12 cellular contexts compared by ENCODE assay signal in genomic region chr2:112243233-112243632, GRCh38. TPM values are rescaled to one million over a fixed set of nuclear protein-coding genes. Genes with fewer than 3 reads are reported as not detected.
DNase-seq lines count a peak whose midpoint lies in the region; ATAC-seq, FAIRE-seq and TF ChIP-seq lines count a peak whose summit lies in the region.
"Had no signal": no experiment of that assay in that cellular context is flagged by ENCODE, and none has a peak within 500 bp of the region (broad histone marks: within the 10 kb centered on the region; RNA-seq: fewer than 3 reads in every experiment).

No MANE protein-coding gene starts in this region.

- FAIRE-seq in bronchial epithelial cell (lab: Jason Lieb, UNC), result no peak

- H3K27me3 Mint-ChIP-seq in activated naive CD4-positive, alpha-beta T cell treated with anti-CD3 and anti-CD28 coated beads, Interleukin-2, amount 50 U/mL, for 24 hours, result no peaks in the 10 kb centered on the region
- no peaks in the 10 kb centered on the region for H3K27me3 Mint-ChIP-seq in activated naive CD4-positive, alpha-beta T cell treated with anti-CD3 and anti-CD28 coated beads, Interleukin-2, amount 10 ng/mL, durations not matched to agents 7 days and 5 days
- H3K27me3 Mint-ChIP-seq in T-cell (no peaks in the 10 kb centered on the region), WTC11 (ENCODE audit: low read depth) (no peaks in the 10 kb centered on the region)
- no peaks in the 10 kb centered on the region for H3K27me3 Mint-ChIP-seq in naive thymus-derived CD4-positive, alpha-beta T cell

- no peak for DNase-seq in activated naive CD4-positive, alpha-beta T cell treated with anti-CD3 and anti-CD28 coated beads, Interleukin-2, amount 10 ng/mL, durations not matched to agents 7 days and 5 days
- DNase-seq in T-cell (no peak), bronchial epithelial cell (ENCODE audit: low read depth) (peak; percentile 37), WTC11 (ENCODE audit: low spot score) (no peak), spleen (no peak), pons (ENCODE audit: low spot score) (no peak)
- DNase-seq in naive thymus-derived CD4-positive, alpha-beta T cell, result no peak
- DNase-seq: 8988T, AML-193 had no signal

- intact Hi-C loops in naive thymus-derived CD4-positive, alpha-beta T cell (cut with micrococcal nuclease), result loop anchor here in 1 of 2 donors (5.0 kb wide), 1 partner anchor 36 kb away; no protein-coding TSS in a partner anchor
- intact Hi-C loops in spleen (cut with DNase I; ENCODE audit: low total_unique reads), result no loop called here

- CTCF ChIA-PET in activated naive CD4-positive, alpha-beta T cell treated with anti-CD3 and anti-CD28 coated beads, Interleukin-2, amount 10 ng/mL, durations not matched to agents 7 days and 5 days (lab: Charles Lee), result interaction anchor here (1.1 to 1.8 kb wide), 3 partner anchors 16 to 122 kb away, joined by 3 to 5 read pairs (median 3); no protein-coding TSS in a partner anchor
- CTCF ChIA-PET in T-cell (lab: Charles Lee) (interaction anchor here (1.1 to 1.9 kb wide), 2 partner anchors 16 to 77 kb away, joined by 3 to 6 read pairs; no protein-coding TSS in a partner anchor), WTC11 (lab: Charles Lee) (no interaction called here)
- CTCF ChIA-PET in naive thymus-derived CD4-positive, alpha-beta T cell (lab: Charles Lee), result interaction anchor here (0.6 kb wide), 1 partner anchor 117 kb away, joined by 5 read pairs; no protein-coding TSS in a partner anchor

- H3K4me3 Mint-ChIP-seq in activated naive CD4-positive, alpha-beta T cell treated with anti-CD3 and anti-CD28 coated beads, Interleukin-2, amount 50 U/mL, for 24 hours, result peak overlapping the region; percentile 36
- no peak overlapping the region for H3K4me3 Mint-ChIP-seq in activated naive CD4-positive, alpha-beta T cell treated with anti-CD3 and anti-CD28 coated beads, Interleukin-2, amount 10 ng/mL, durations not matched to agents 7 days and 5 days
- peak overlapping the region in 1 of 3 donors; percentile 4 for H3K4me3 Mint-ChIP-seq in T-cell
- peak overlapping the region in 4 of 10 donors; percentile 37 to 76 (median 61) for H3K4me3 Mint-ChIP-seq in naive thymus-derived CD4-positive, alpha-beta T cell
- no peak overlapping the region for H3K4me3 Mint-ChIP-seq in WTC11

- H3K27ac ChIP-seq in naive thymus-derived CD4-positive, alpha-beta T cell (ENCODE audit: low read depth, low read length), result no peak overlapping the region
- no peak overlapping the region for H3K27ac ChIP-seq in spleen
- H3K27ac ChIP-seq: BLaER1 had no signal

- H3K9me3 ChIP-seq in naive thymus-derived CD4-positive, alpha-beta T cell (ENCODE audit: control insufficient read depth in 2 of 3, low read length in 3 of 3), result no peaks in the 10 kb centered on the region
- H3K9me3 ChIP-seq in spleen, result no peaks in the 10 kb centered on the region

- H3K4me3 ChIP-seq in bronchial epithelial cell (ENCODE audit: low read depth, low read length) (no peak overlapping the region), spleen (no peak overlapping the region)
- H3K4me3 ChIP-seq in naive thymus-derived CD4-positive, alpha-beta T cell (ENCODE audit: low read length), result no peak overlapping the region
- H3K4me3 ChIP-seq: BLaER1 had no signal

- ATAC-seq in T-cell (replicated peaks in 1 of 4) (peak in 1 of 4 experiments; percentile 41), WTC11 (no peak)
- ATAC-seq in naive thymus-derived CD4-positive, alpha-beta T cell, result no peak
- ATAC-seq: HCT116 had no signal

- peak overlapping the region; percentile 47 for H3K27ac Mint-ChIP-seq in activated naive CD4-positive, alpha-beta T cell treated with anti-CD3 and anti-CD28 coated beads, Interleukin-2, amount 50 U/mL, for 24 hours
- H3K27ac Mint-ChIP-seq in activated naive CD4-positive, alpha-beta T cell treated with anti-CD3 and anti-CD28 coated beads, Interleukin-2, amount 10 ng/mL, durations not matched to agents 7 days and 5 days, result no peak overlapping the region
- H3K27ac Mint-ChIP-seq in T-cell (peak overlapping the region; percentile 76 to 78), WTC11 (no peak overlapping the region)
- H3K27ac Mint-ChIP-seq in naive thymus-derived CD4-positive, alpha-beta T cell, result peak overlapping the region in 8 of 9 donors; percentile 59 to 85 (median 74)

- H3K9me3 Mint-ChIP-seq in activated naive CD4-positive, alpha-beta T cell treated with anti-CD3 and anti-CD28 coated beads, Interleukin-2, amount 50 U/mL, for 24 hours, result peaks cover 5% of the 10 kb centered on the region
- H3K9me3 Mint-ChIP-seq in activated naive CD4-positive, alpha-beta T cell treated with anti-CD3 and anti-CD28 coated beads, Interleukin-2, amount 10 ng/mL, durations not matched to agents 7 days and 5 days, result no peaks in the 10 kb centered on the region
- H3K9me3 Mint-ChIP-seq in T-cell (no peaks in the 10 kb centered on the region), WTC11 (no peaks in the 10 kb centered on the region)
- no peaks in the 10 kb centered on the region for H3K9me3 Mint-ChIP-seq in naive thymus-derived CD4-positive, alpha-beta T cell

- peaks cover 0 to 23% of the 10 kb centered on the region in 2 donors for H3K4me1 ChIP-seq in naive thymus-derived CD4-positive, alpha-beta T cell (ENCODE audit: control insufficient read depth in 2 of 2, insufficient read depth in 2 of 2, low read length in 2 of 2)
- peaks cover 0 to 3% (median 0%) of the 10 kb centered on the region in 6 donors for H3K4me1 ChIP-seq in spleen
- H3K4me1 ChIP-seq: BLaER1 had no signal

- POLR2A ChIA-PET in T-cell (lab: Charles Lee), result no interaction called here
- POLR2A ChIA-PET in naive thymus-derived CD4-positive, alpha-beta T cell (lab: Charles Lee), result interaction anchor here (1.2 to 1.9 kb wide), 4 partner anchors 11 to 60 kb away, joined by 3 to 12 read pairs (median 5); partner anchors contain the start of gene ZC3H8
- POLR2A ChIA-PET in WTC11 (lab: Charles Lee), result no interaction called here

- H3K27me3 ChIP-seq in bronchial epithelial cell (ENCODE audit: control insufficient read depth, insufficient read depth, low read length) (no peaks in the 10 kb centered on the region), spleen (replicated peaks in 1 of 7) (no peaks in the 10 kb centered on the region)
- H3K27me3 ChIP-seq in naive thymus-derived CD4-positive, alpha-beta T cell (ENCODE audit: control insufficient read depth in 2 of 2, insufficient read depth in 2 of 2, low read length in 2 of 2), result no peaks in the 10 kb centered on the region
- H3K27me3 ChIP-seq: BLaER1 had no signal

- H3K4me1 Mint-ChIP-seq in activated naive CD4-positive, alpha-beta T cell treated with anti-CD3 and anti-CD28 coated beads, Interleukin-2, amount 50 U/mL, for 24 hours, result peaks cover 62% of the 10 kb centered on the region
- H3K4me1 Mint-ChIP-seq in activated naive CD4-positive, alpha-beta T cell treated with anti-CD3 and anti-CD28 coated beads, Interleukin-2, amount 10 ng/mL, durations not matched to agents 7 days and 5 days, result peaks cover 13% of the 10 kb centered on the region
- H3K4me1 Mint-ChIP-seq in T-cell, result peaks cover 35 to 42% (median 41%) of the 10 kb centered on the region in 3 donors
- peaks cover 13 to 59% (median 53%) of the 10 kb centered on the region in 7 donors for H3K4me1 Mint-ChIP-seq in naive thymus-derived CD4-positive, alpha-beta T cell
- H3K4me1 Mint-ChIP-seq in WTC11, result no peaks in the 10 kb centered on the region

- TF ChIP-seq CTCF in bronchial epithelial cell (IDR thresholded peaks at IDR 0.05; ENCODE audit: insufficient read depth, low read length, severe bottlenecking) (no peak), WTC11 (IDR thresholded peaks at IDR 0.05) (no peak), spleen (IDR thresholded peaks at IDR 0.05 in 8 of 11, conservative IDR thresholded peaks at IDR 0.05 in 3 of 11) (no peak)

- H3K36me3 ChIP-seq in bronchial epithelial cell (ENCODE audit: control insufficient read depth, insufficient read depth, low read length) (peaks cover 2% of the 10 kb centered on the region), spleen (peaks cover 0 to 66% (median 25%) of the 10 kb centered on the region in 6 donors)
- peaks cover 0 to 18% (median 0%) of the 10 kb centered on the region in 3 experiments for H3K36me3 ChIP-seq in naive thymus-derived CD4-positive, alpha-beta T cell (ENCODE audit: control insufficient read depth in 2 of 3, insufficient read depth in 3 of 3, low read length in 3 of 3)

- 92 to 95% (median 93%) methylated on average over 4 of the region's 4 CpGs for WGBS in spleen, 5 donors

- TF ChIP-seq POLR2A in spleen (IDR thresholded peaks at IDR 0.05), result no peak

- peaks cover 29% of the 10 kb centered on the region for H3K36me3 Mint-ChIP-seq in activated naive CD4-positive, alpha-beta T cell treated with anti-CD3 and anti-CD28 coated beads, Interleukin-2, amount 50 U/mL, for 24 hours
- peaks cover 46% of the 10 kb centered on the region for H3K36me3 Mint-ChIP-seq in activated naive CD4-positive, alpha-beta T cell treated with anti-CD3 and anti-CD28 coated beads, Interleukin-2, amount 10 ng/mL, durations not matched to agents 7 days and 5 days
- H3K36me3 Mint-ChIP-seq in T-cell, result peaks cover 33% of the 10 kb centered on the region
- H3K36me3 Mint-ChIP-seq in naive thymus-derived CD4-positive, alpha-beta T cell, result peaks cover 5 to 39% (median 30%) of the 10 kb centered on the region in 5 donors
- H3K36me3 Mint-ChIP-seq in WTC11, result peaks cover 7% of the 10 kb centered on the region

TF ChIP-seq in WTC11, 78 proteins besides CTCF, POLR2A, EP300 and RAD21 (continues in another document):
- TF ChIP-seq KAT7 (CRISPR knock-in tag; IDR thresholded peaks at IDR 0.05; ENCODE audit: borderline replicate concordance) (no peak), MYBL2 (CRISPR knock-in tag; IDR thresholded peaks at IDR 0.05) (no peak), MXD4 (CRISPR knock-in tag; IDR thresholded peaks at IDR 0.05; ENCODE audit: borderline replicate concordance) (no peak), NR3C1 (CRISPR knock-in tag; conservative IDR thresholded peaks at IDR 0.05; ENCODE audit: low read depth) (no peak), ZNF416 (CRISPR knock-in tag; IDR thresholded peaks at IDR 0.05) (no peak)

RNA-seq across cellular contexts. Expression of gene ZC3H8, which starts 11.6 kb away (rescaled TPM):
- 10 to 100 TPM; 16.1 to 29.9 (median 22.1) TPM for total RNA-seq in T-cell
- 7.9 and 11.5 TPM in 2 replicates for total RNA-seq in bronchial epithelial cell
- 10 to 100 TPM in 4 of 5 experiments, 1 to 10 TPM in 1; 8.8 to 23.6 (median 17.2) TPM for total RNA-seq in naive thymus-derived CD4-positive, alpha-beta T cell
- polyA plus RNA-seq in naive thymus-derived CD4-positive, alpha-beta T cell, result 10 to 100 TPM; 13.6 to 18.0 TPM
- total RNA-seq in WTC11 (2021), result 5.7 to 9.9 TPM (median 7.0 TPM) in 3 replicates
- total RNA-seq in spleen, result 10 to 100 TPM; 10.1 to 70.5 (median 14.6) TPM
- polyA plus RNA-seq in spleen, result 1 to 10 TPM; 5.7 to 9.7 (median 6.0) TPM

RNA-seq across cellular contexts. Expression of gene ZC3H6, which starts 32.2 kb away (rescaled TPM):
- 10 to 100 TPM; 19.6 to 29.9 (median 25.9) TPM for total RNA-seq in T-cell
- total RNA-seq in bronchial epithelial cell, result 3.4 and 5.6 TPM in 2 replicates
- total RNA-seq in naive thymus-derived CD4-positive, alpha-beta T cell, result 10 to 100 TPM; 11.8 to 42.1 (median 23.7) TPM
- polyA plus RNA-seq in naive thymus-derived CD4-positive, alpha-beta T cell, result 1 to 10 TPM; 9.1 to 9.4 TPM
- total RNA-seq in WTC11 (2021), result 10.0 to 13.0 TPM (median 11.8 TPM) in 3 replicates
- 10 to 100 TPM; 12.4 to 28.9 (median 16.9) TPM for total RNA-seq in spleen
- polyA plus RNA-seq in spleen, result 1 to 10 TPM; 1.9 to 2.8 (median 2.2) TPM

Comparison
In these comparisons a context has a peak if more than half of its experiments do, and no peak if none do; other contexts are left out.
1. H3K27ac Mint-ChIP-seq: peak in activated naive CD4-positive, alpha-beta T cell treated with anti-CD3 and anti-CD28 coated beads, Interleukin-2, amount 50 U/mL, for 24 hours (single experiment), T-cell (2 of 2) and naive thymus-derived CD4-positive, alpha-beta T cell (8 of 9); none in activated naive CD4-positive, alpha-beta T cell treated with anti-CD3 and anti-CD28 coated beads, Interleukin-2, amount 10 ng/mL, durations not matched to agents 7 days and 5 days (single experiment) and WTC11 (single experiment).